ENCODE assay signal across 26 cellular contexts in the genomic region with DNA sequence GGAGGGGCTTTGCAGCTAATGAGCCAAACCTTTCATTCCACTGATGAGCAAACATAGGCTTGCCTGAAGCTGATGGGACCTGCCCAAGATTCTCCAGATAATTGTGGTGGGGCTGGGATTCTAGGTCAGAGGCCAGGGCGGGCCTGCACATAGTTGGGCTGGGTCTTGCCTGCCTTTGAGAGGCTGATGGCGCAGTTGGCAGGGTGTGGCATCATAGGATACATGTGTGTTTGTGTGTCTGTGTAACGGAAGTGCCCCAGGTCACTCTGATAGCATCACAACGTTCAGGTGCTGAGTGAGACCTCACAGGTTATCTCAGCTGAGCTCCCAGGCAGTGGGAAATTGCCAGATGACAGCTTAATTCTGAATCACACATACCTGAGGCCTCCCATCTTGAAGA. TPM values are rescaled to one million over a fixed set of nuclear protein-coding genes. Genes with fewer than 3 reads are reported as not detected.
A peak's percentile ranks its signal among the peaks of the same experiment; 100 is the strongest.
DNase-seq lines count a peak whose midpoint lies in the region; ATAC-seq, FAIRE-seq and TF ChIP-seq lines count a peak whose summit lies in the region.
"Had no signal": no experiment of that assay in that cellular context is flagged by ENCODE, and none has a peak within 500 bp of the region (broad histone marks: within the 10 kb centered on the region; RNA-seq: fewer than 3 reads in every experiment).

No MANE protein-coding gene starts in this region.

- H3K27me3 ChIP-seq in bronchial epithelial cell (ENCODE audit: control insufficient read depth, insufficient read depth, low read length): no peaks in the 10 kb centered on the region
- H3K27me3 ChIP-seq: left lung, tibial nerve had no signal

- no peaks in the 10 kb centered on the region for H3K36me3 ChIP-seq in bronchial epithelial cell (ENCODE audit: control insufficient read depth, insufficient read depth, low read length)
- H3K36me3 ChIP-seq: left lung, tibial nerve had no signal

- DNase-seq in NCI-H748 (lab: John Stamatoyannopoulos, UW; ENCODE audit: unreplicated experiment): peak; percentile 42
- no peak for DNase-seq in NCI-H748 treated with DMSO at 0.1 percent for 48 hours (lab: John Stamatoyannopoulos, UW)
- DNase-seq in bronchial epithelial cell (ENCODE audit: low read depth): peak; percentile 99
- peak; percentile 24 for DNase-seq in left lobe of liver (ENCODE audit: low spot score)
- peak; percentile 89 for DNase-seq in ureter (ENCODE audit: low spot score)
- DNase-seq in GM03348 (ENCODE audit: low spot score): no peak
- DNase-seq in superior temporal gyrus (ENCODE audit: extremely low spot score): no peak
- DNase-seq: activated B cell treated with CpG ODN at 0.5 μM for 24 hours; activated CD4-positive, alpha-beta T cell treated with anti-CD3 and anti-CD28 coated beads, Interleukin-2, amount 50 U/mL, for 4 hours; activated CD8-positive, alpha-beta memory T cell treated with anti-CD3 and anti-CD28 coated beads, Interleukin-2, amount 50 U/mL, for 4 hours; activated naive CD8-positive, alpha-beta T cell treated with anti-CD3 and anti-CD28 coated beads for 36 hours; effector memory CD4-positive, alpha-beta T cell; left lung; NCI-H1436; NCI-H2171; NCI-H524 treated with DMSO at 0.1 percent for 48 hours; stimulated activated CD4-positive, alpha-beta T cell treated with anti-CD3 and anti-CD28 coated beads, Interleukin-4, amount 100 ng/mL, for 1 hour; stimulated activated naive CD4-positive, alpha-beta T cell; T1000 had no signal

- FAIRE-seq in bronchial epithelial cell (lab: Jason Lieb, UNC): peak; percentile 98

- ATAC-seq in left lobe of liver: no peak
- no peak for ATAC-seq in HG03442 (IDR thresholded peaks at IDR 0.05; ENCODE audit: unreplicated experiment)
- ATAC-seq: left lung, Right ventricle myocardium inferior had no signal

- TF ChIP-seq CTCF in bronchial epithelial cell (IDR thresholded peaks at IDR 0.05; ENCODE audit: insufficient read depth, low read length, severe bottlenecking): no peak

- H3K4me3 ChIP-seq in bronchial epithelial cell (ENCODE audit: low read depth, low read length): no peak overlapping the region
- H3K4me3 ChIP-seq: left lung, tibial nerve had no signal

RNA-seq across cellular contexts. Expression of gene BTBD16, which starts 22.9 kb away (rescaled TPM):
- 0.13 and 0.26 TPM in 2 replicates for total RNA-seq in bronchial epithelial cell
- total RNA-seq in left lobe of liver: 1.5 TPM
- 51.2 TPM for total RNA-seq in ureter
- total RNA-seq: A172; activated B cell treated with CpG ODN at 0.5 μM for 24 hours; activated naive CD8-positive, alpha-beta T cell treated with anti-CD3 and anti-CD28 coated beads for 36 hours; activated T-helper 2 cell treated with anti-CD3 and anti-CD28 coated beads, Interferon-gamma antibody, Interleukin-2, Interleukin-4, amounts not matched to agents 10 μg/mL and 5 μg/mL and 100 μg/mL, durations not matched to agents 14 hours and 24 hours and 36 hours; B cell; pulmonary artery endothelial cell; Right ventricle myocardium inferior had no signal

Comparison
In these comparisons a context has a peak if more than half of its experiments do, and no peak if none do; other contexts are left out.
1. DNase-seq: peak in NCI-H748 (single experiment), bronchial epithelial cell (single experiment), left lobe of liver (single experiment) and ureter (single experiment); none in NCI-H748 treated with DMSO at 0.1 percent for 48 hours (single experiment), GM03348 (single experiment) and superior temporal gyrus (single experiment).
2. RNA of gene BTBD16, which starts 22.9 kb away (total RNA-seq): 51.2 TPM in ureter (single experiment); 1.5 TPM in left lobe of liver (single experiment) and 0.13 to 0.26 TPM in bronchial epithelial cell; every median in the first group is over 10 times any median in the second.